ENCODE assay signal across 2 cellular contexts in genomic region chr22:22521631-22522030, GRCh38.
TF ChIP-seq lines count a peak whose summit lies in the region.

No MANE protein-coding gene starts in this region.

TF ChIP-seq in SK-N-SH, 30 proteins besides CTCF, POLR2A, EP300 and RAD21 (continued from another document):
- no peak for TF ChIP-seq REST (IDR thresholded peaks at IDR 0.05; ENCODE audit: low read depth, low read length)
- TF ChIP-seq, protein P1, sequence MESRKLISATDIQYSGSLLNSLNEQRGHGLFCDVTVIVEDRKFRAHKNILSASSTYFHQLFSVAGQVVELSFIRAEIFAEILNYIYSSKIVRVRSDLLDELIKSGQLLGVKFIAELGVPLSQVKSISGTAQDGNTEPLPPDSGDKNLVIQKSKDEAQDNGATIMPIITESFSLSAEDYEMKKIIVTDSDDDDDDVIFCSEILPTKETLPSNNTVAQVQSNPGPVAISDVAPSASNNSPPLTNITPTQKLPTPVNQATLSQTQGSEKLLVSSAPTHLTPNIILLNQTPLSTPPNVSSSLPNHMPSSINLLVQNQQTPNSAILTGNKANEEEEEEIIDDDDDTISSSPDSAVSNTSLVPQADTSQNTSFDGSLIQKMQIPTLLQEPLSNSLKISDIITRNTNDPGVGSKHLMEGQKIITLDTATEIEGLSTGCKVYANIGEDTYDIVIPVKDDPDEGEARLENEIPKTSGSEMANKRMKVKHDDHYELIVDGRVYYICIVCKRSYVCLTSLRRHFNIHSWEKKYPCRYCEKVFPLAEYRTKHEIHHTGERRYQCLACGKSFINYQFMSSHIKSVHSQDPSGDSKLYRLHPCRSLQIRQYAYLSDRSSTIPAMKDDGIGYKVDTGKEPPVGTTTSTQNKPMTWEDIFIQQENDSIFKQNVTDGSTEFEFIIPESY (IDR thresholded peaks at IDR 0.05; ENCODE audit: borderline replicate concordance, low read depth) = no peak
- no peak for TF ChIP-seq MEF2A (IDR thresholded peaks at IDR 0.05; ENCODE audit: borderline replicate concordance, low read depth)
- no peak for TF ChIP-seq FOSL2 (IDR thresholded peaks at IDR 0.05; ENCODE audit: borderline replicate concordance, low read depth)
- no peak for TF ChIP-seq FOXM1 (IDR thresholded peaks at IDR 0.05; ENCODE audit: low read depth)
- no peak for TF ChIP-seq ELF1 (IDR thresholded peaks at IDR 0.05)
- TF ChIP-seq SMC3 (IDR thresholded peaks at IDR 0.05; ENCODE audit: low read depth, low read length) = no peak
- TF ChIP-seq NFIC (IDR thresholded peaks at IDR 0.05; ENCODE audit: borderline replicate concordance) = no peak
- no peak for TF ChIP-seq POLR2AphosphoS5 (IDR thresholded peaks at IDR 0.05; ENCODE audit: low read depth, low read length)

TF ChIP-seq in SK-N-SH treated with all-trans-retinoic acid at 6 μM for 48 hours, 23 proteins besides CTCF, POLR2A, EP300 and RAD21 (continued from another document):
- TF ChIP-seq, protein P2, sequence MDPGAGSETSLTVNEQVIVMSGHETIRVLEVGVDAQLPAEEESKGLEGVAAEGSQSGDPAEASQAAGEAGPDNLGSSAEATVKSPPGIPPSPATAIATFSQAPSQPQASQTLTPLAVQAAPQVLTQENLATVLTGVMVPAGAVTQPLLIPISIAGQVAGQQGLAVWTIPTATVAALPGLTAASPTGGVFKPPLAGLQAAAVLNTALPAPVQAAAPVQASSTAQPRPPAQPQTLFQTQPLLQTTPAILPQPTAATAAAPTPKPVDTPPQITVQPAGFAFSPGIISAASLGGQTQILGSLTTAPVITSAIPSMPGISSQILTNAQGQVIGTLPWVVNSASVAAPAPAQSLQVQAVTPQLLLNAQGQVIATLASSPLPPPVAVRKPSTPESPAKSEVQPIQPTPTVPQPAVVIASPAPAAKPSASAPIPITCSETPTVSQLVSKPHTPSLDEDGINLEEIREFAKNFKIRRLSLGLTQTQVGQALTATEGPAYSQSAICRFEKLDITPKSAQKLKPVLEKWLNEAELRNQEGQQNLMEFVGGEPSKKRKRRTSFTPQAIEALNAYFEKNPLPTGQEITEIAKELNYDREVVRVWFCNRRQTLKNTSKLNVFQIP (CRISPR knock-in tag; IDR thresholded peaks at IDR 0.05; ENCODE audit: borderline replicate concordance, low read depth) = no peak
- TF ChIP-seq OSR1 (CRISPR knock-in tag; IDR thresholded peaks at IDR 0.05) (no peak), ZC3H10 (CRISPR knock-in tag; IDR thresholded peaks at IDR 0.05) (no peak), ISL1 (CRISPR knock-in tag; IDR thresholded peaks at IDR 0.05) (no peak), PPARA (CRISPR knock-in tag; IDR thresholded peaks at IDR 0.05; ENCODE audit: borderline replicate concordance) (no peak), ZNF70 (CRISPR knock-in tag; IDR thresholded peaks at IDR 0.05) (no peak), CSDC2 (CRISPR knock-in tag; IDR thresholded peaks at IDR 0.05) (no peak), SNAI2 (CRISPR knock-in tag; IDR thresholded peaks at IDR 0.05) (no peak)
- TF ChIP-seq, protein P3, sequence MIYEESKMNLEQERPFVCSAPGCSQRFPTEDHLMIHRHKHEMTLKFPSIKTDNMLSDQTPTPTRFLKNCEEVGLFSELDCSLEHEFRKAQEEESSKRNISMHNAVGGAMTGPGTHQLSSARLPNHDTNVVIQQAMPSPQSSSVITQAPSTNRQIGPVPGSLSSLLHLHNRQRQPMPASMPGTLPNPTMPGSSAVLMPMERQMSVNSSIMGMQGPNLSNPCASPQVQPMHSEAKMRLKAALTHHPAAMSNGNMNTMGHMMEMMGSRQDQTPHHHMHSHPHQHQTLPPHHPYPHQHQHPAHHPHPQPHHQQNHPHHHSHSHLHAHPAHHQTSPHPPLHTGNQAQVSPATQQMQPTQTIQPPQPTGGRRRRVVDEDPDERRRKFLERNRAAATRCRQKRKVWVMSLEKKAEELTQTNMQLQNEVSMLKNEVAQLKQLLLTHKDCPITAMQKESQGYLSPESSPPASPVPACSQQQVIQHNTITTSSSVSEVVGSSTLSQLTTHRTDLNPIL (CRISPR knock-in tag; IDR thresholded peaks at IDR 0.05; ENCODE audit: low read depth) = no peak
- TF ChIP-seq, protein P4, sequence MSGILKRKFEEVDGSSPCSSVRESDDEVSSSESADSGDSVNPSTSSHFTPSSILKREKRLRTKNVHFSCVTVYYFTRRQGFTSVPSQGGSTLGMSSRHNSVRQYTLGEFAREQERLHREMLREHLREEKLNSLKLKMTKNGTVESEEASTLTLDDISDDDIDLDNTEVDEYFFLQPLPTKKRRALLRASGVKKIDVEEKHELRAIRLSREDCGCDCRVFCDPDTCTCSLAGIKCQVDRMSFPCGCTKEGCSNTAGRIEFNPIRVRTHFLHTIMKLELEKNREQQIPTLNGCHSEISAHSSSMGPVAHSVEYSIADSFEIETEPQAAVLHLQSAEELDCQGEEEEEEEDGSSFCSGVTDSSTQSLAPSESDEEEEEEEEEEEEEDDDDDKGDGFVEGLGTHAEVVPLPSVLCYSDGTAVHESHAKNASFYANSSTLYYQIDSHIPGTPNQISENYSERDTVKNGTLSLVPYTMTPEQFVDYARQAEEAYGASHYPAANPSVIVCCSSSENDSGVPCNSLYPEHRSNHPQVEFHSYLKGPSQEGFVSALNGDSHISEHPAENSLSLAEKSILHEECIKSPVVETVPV (CRISPR knock-in tag; IDR thresholded peaks at IDR 0.05) = no peak
TF ChIP-seq in SK-N-SH treated with all-trans-retinoic acid at 6 μM for 48 hours: peak in this region for 0.
